8 cellular contexts compared by ENCODE assay signal in the genomic region with DNA sequence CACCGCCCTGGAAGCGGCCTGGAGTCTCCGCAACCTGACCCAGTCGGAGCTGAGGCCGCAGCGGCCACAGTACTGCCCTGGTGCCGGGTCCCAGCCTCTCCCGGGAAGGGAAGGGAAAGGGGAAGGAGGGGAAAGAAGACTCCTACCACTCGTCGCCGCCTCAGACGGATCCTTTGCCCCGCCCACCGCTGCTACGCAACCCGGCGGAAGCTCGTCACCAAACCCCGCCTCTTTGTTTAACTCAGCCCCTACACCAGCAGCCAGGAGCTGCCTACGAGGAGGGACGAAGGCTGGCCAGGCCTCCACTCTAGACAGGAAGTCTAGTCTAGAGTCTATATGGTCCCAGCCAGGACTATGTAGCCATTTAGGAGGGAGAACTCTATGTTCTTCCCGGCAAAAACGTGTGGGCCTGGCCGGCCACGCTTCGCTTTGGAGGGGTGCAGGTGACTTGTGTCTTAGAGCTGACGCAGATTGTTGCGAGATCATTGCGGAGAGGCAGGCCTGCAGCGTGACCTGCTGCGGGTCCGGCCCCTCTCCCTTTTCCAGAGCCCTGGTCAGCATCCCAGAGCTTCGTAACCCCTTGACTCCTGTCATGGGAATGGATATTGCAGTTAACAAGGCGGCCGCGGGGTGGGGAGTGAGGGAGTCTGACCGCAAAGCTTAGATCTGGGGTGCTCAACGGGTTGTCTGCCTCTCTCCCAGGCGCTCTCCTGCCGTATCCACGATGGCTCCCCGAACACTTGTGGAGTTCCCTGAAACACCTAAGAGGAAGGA. TPM values are rescaled to one million over a fixed set of nuclear protein-coding genes. Genes with fewer than 3 reads are reported as not detected.
DNase-seq lines count a peak whose midpoint lies in the region; ATAC-seq and TF ChIP-seq lines count a peak whose summit lies in the region.

A gene (minus strand): TSS at position 166 of the 774 bp plus-strand sequence. CDS start 7,875 bp downstream, outside the sequence.

- peak within 1 kb of the TSS; percentile 79 for H3K4me3 ChIP-seq in ACC112 (ENCODE audit: low read depth, low read length)
- H3K4me3 ChIP-seq in breast epithelium: peak within 1 kb of the TSS; percentile 70 to 87 (median 83)
- peak within 1 kb of the TSS; percentile 82 for H3K4me3 ChIP-seq in iPS-18c (ENCODE audit: insufficient read depth, low read depth, low read length)
- peak within 1 kb of the TSS; percentile 61 to 91 (median 78) for H3K4me3 ChIP-seq in skin epidermis

- DNase-seq in NCI-H2196 treated with DMSO at 0.1 percent for 48 hours (lab: John Stamatoyannopoulos, UW; ENCODE audit: unreplicated experiment) (peak; percentile 97), breast epithelium (ENCODE audit: low spot score in 2 of 2) (peak; percentile 98)

- peak; percentile 98 for TF ChIP-seq POLR2A in breast epithelium (IDR thresholded peaks at IDR 0.05)

- ATAC-seq in GM18870 (IDR thresholded peaks at IDR 0.05; ENCODE audit: unreplicated experiment) (peak; percentile 71), HG03135 (IDR thresholded peaks at IDR 0.05; ENCODE audit: unreplicated experiment) (peak; percentile 77)

- no peak for TF ChIP-seq CTCF in VCaP (conservative IDR thresholded peaks at IDR 0.05)
- TF ChIP-seq CTCF in breast epithelium (IDR thresholded peaks at IDR 0.05): peak in 1 of 3 donors; percentile 36

- H3K27ac ChIP-seq in ACC112 (ENCODE audit: low read depth, low read length) (peak within 1 kb of the TSS; percentile 86), VCaP (peak within 1 kb of the TSS; percentile 98), breast epithelium (peak within 1 kb of the TSS; percentile 92 to 95), skin epidermis (peak within 1 kb of the TSS; percentile 80 to 98 (median 94))

- peaks cover 14% of the 10 kb centered on the region for H3K79me2 ChIP-seq in ACC112 (ENCODE audit: control insufficient read depth, insufficient read depth, low read length, unreplicated experiment)

- H3K36me3 ChIP-seq in ACC112 (ENCODE audit: insufficient read depth, low read length) (no peaks in the 10 kb centered on the region), breast epithelium (no peaks in the 10 kb centered on the region)

- H2AFZ ChIP-seq in ACC112 (ENCODE audit: low read length, unreplicated experiment): peak within 1 kb of the TSS; percentile 6

- H3K9me3 ChIP-seq in breast epithelium (no peaks in the 10 kb centered on the region), iPS-18c (ENCODE audit: control insufficient read depth, insufficient read depth, low read length) (peaks cover 5% of the 10 kb centered on the region)

- H3K4me1 ChIP-seq in ACC112 (ENCODE audit: control insufficient read depth, insufficient read depth, low read length, unreplicated experiment) (peaks cover 10% of the 10 kb centered on the region), breast epithelium (peaks cover 0 to 6% of the 10 kb centered on the region in 2 donors)

- intact Hi-C loops in breast epithelium (cut with DNase I; ENCODE audit: low total_unique reads): no loop called here

- H3K27me3 ChIP-seq in ACC112 (ENCODE audit: insufficient read depth, low read length) (no peaks in the 10 kb centered on the region), breast epithelium (no peaks in the 10 kb centered on the region)

RNA-seq across cellular contexts. Expression of the gene that starts here (rescaled TPM):
- 10 to 100 TPM; 64.4 to 86.6 (median 81.3) TPM for total RNA-seq in breast epithelium

Comparison
In these comparisons a context has a peak if more than half of its experiments do, and no peak if none do; other contexts are left out.
1. Peak in every context shown above with its lines: DNase-seq, ATAC-seq, H3K4me3 ChIP-seq and H3K27ac ChIP-seq.